7 cellular contexts compared by ENCODE assay signal in the genomic region with DNA sequence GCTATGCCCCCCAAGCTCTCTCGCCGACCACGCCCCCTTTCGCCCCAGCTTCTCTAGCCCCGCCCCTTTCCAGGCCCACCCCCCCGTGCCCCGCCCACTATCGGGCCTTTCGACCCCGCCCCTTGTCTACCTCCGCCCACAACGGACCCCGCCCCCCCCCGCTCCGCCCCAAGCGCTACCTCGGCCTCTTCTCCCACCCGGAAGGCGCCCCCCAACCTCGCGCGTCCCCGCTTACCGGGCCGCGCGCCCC. TPM values are rescaled to one million over a fixed set of nuclear protein-coding genes. Genes with fewer than 3 reads are reported as not detected.
DNase-seq lines count a peak whose midpoint lies in the region; ATAC-seq and TF ChIP-seq lines count a peak whose summit lies in the region.

No MANE protein-coding gene starts in this region.

- H3K4me3 Mint-ChIP-seq in activated CD4-positive, alpha-beta memory T cell treated with anti-CD3 and anti-CD28 coated beads, Interleukin-2, amount 10 ng/mL, durations not matched to agents 7 days and 5 days = peak overlapping the region; percentile 87

- POLR2A ChIA-PET in HEK293 (lab: Yijun Ruan, JAX) = interaction anchor here (0.6 to 3.3 kb wide), 31 partner anchors 9 to 1652 kb away, joined by 3 to 57 read pairs (median 5); partner anchors contain the start of genes B3GALT4, CSNK2B, CUTA and KIFC1
- POLR2A ChIA-PET in activated CD4-positive, alpha-beta memory T cell treated with anti-CD3 and anti-CD28 coated beads, Interleukin-2, amount 10 ng/mL, durations not matched to agents 7 days and 5 days (lab: Charles Lee) = interaction anchor here (0.6 to 2.8 kb wide), 12 partner anchors 28 to 394 kb away, joined by 3 to 14 read pairs (median 4); partner anchors contain the start of genes B3GALT4, KIFC1, PFDN6 and RPS18

- CTCF ChIA-PET in HEK293 (lab: Yijun Ruan, JAX) = interaction anchor here (0.7 to 2.9 kb wide), 6 partner anchors 16 to 90 kb away, joined by 4 to 21 read pairs (median 8); partner anchors contain the start of gene RGL2
- CTCF ChIA-PET in activated CD4-positive, alpha-beta memory T cell treated with anti-CD3 and anti-CD28 coated beads, Interleukin-2, amount 10 ng/mL, durations not matched to agents 7 days and 5 days (lab: Charles Lee) = interaction anchor here (0.6 to 2.4 kb wide), 11 partner anchors 16 to 113 kb away, joined by 3 to 16 read pairs (median 4); partner anchors contain the start of gene B3GALT4

- H3K4me1 Mint-ChIP-seq in activated CD4-positive, alpha-beta memory T cell treated with anti-CD3 and anti-CD28 coated beads, Interleukin-2, amount 10 ng/mL, durations not matched to agents 7 days and 5 days = peaks cover 82% of the 10 kb centered on the region

- H3K9ac ChIP-seq in rectal smooth muscle tissue (ENCODE audit: low read length) = no peak overlapping the region

- H3K4me3 ChIP-seq in HEK293 (ENCODE audit: low read depth, low read length) (peak overlapping the region; percentile 58), cardiac muscle cell (peak overlapping the region; percentile 58), rectal smooth muscle tissue (ENCODE audit: low read length) (peak overlapping the region; percentile 56)

- ATAC-seq in GM18861 (IDR thresholded peaks at IDR 0.05; ENCODE audit: unreplicated experiment) = no peak

- TF ChIP-seq CTCF in HEK293 (tag by site-specific recombination; IDR thresholded peaks at IDR 0.05) (no peak), cardiac muscle cell (IDR thresholded peaks at IDR 0.05; ENCODE audit: low read depth, low read length) (no peak)

- H3K9me3 Mint-ChIP-seq in activated CD4-positive, alpha-beta memory T cell treated with anti-CD3 and anti-CD28 coated beads, Interleukin-2, amount 10 ng/mL, durations not matched to agents 7 days and 5 days = no peaks in the 10 kb centered on the region

- no peak for DNase-seq in activated CD4-positive, alpha-beta memory T cell treated with anti-CD3 and anti-CD28 coated beads, Interleukin-2, amount 10 ng/mL, durations not matched to agents 7 days and 5 days
- DNase-seq in cardiac muscle cell (ENCODE audit: low read depth in 1 of 2, low spot score in 1 of 2) (no peak), NCI-H446 treated with DMSO at 0.1 percent for 48 hours (lab: John Stamatoyannopoulos, UW) (no peak), RPMI8226 (no peak)

- H3K36me3 ChIP-seq in HEK293 (ENCODE audit: control insufficient read depth in 2 of 2, insufficient read depth in 1 of 2, low read length in 2 of 2) = peaks cover 14 to 41% of the 10 kb centered on the region in 2 experiments
- peaks cover 21% of the 10 kb centered on the region for H3K36me3 ChIP-seq in cardiac muscle cell
- H3K36me3 ChIP-seq in rectal smooth muscle tissue (ENCODE audit: control insufficient read depth, insufficient read depth, low read length) = peaks cover 17% of the 10 kb centered on the region

- peaks cover 75% of the 10 kb centered on the region for H3K36me3 Mint-ChIP-seq in activated CD4-positive, alpha-beta memory T cell treated with anti-CD3 and anti-CD28 coated beads, Interleukin-2, amount 10 ng/mL, durations not matched to agents 7 days and 5 days (ENCODE audit: low read depth)

- H3K27me3 Mint-ChIP-seq in activated CD4-positive, alpha-beta memory T cell treated with anti-CD3 and anti-CD28 coated beads, Interleukin-2, amount 10 ng/mL, durations not matched to agents 7 days and 5 days = no peaks in the 10 kb centered on the region

- H3K27me3 ChIP-seq in cardiac muscle cell = no peaks in the 10 kb centered on the region
- H3K27me3 ChIP-seq in rectal smooth muscle tissue (ENCODE audit: control insufficient read depth, insufficient read depth, low read length) = no peaks in the 10 kb centered on the region

- peaks cover 25% of the 10 kb centered on the region for H3K4me1 ChIP-seq in HEK293 (ENCODE audit: control insufficient read depth, insufficient read depth, low read length)
- peaks cover 8% of the 10 kb centered on the region for H3K4me1 ChIP-seq in cardiac muscle cell (ENCODE audit: low read depth)
- H3K4me1 ChIP-seq in rectal smooth muscle tissue (ENCODE audit: control insufficient read depth, insufficient read depth, low read length) = peaks cover 13% of the 10 kb centered on the region

- no peaks in the 10 kb centered on the region for H3K9me3 ChIP-seq in HEK293 (ENCODE audit: control insufficient read depth, insufficient read depth, low read depth, low read length)
- no peaks in the 10 kb centered on the region for H3K9me3 ChIP-seq in cardiac muscle cell (ENCODE audit: low read depth)

- no peak overlapping the region for H3K27ac ChIP-seq in HEK293 (ENCODE audit: extremely low read depth, low read depth, low read length)
- peak overlapping the region; percentile 85 for H3K27ac ChIP-seq in cardiac muscle cell
- peak overlapping the region; percentile 87 for H3K27ac ChIP-seq in rectal smooth muscle tissue (ENCODE audit: low read depth, low read length)

- H3K27ac Mint-ChIP-seq in activated CD4-positive, alpha-beta memory T cell treated with anti-CD3 and anti-CD28 coated beads, Interleukin-2, amount 10 ng/mL, durations not matched to agents 7 days and 5 days = peak overlapping the region; percentile 55

TF ChIP-seq in HEK293, 187 proteins besides CTCF, POLR2A, EP300 and RAD21 (continues in another document):
- no peak for TF ChIP-seq ZNF391 (tag by site-specific recombination; IDR thresholded peaks at IDR 0.05; ENCODE audit: borderline replicate concordance, low read depth)
- TF ChIP-seq HIC1 (tag by site-specific recombination; IDR thresholded peaks at IDR 0.05) = no peak
- no peak for TF ChIP-seq ZBTB48 (tag by site-specific recombination; IDR thresholded peaks at IDR 0.05)
- no peak for TF ChIP-seq ZNF777 (tag by site-specific recombination; IDR thresholded peaks at IDR 0.05; ENCODE audit: borderline replicate concordance)
- TF ChIP-seq ZNF184 (tag by site-specific recombination; IDR thresholded peaks at IDR 0.05) = no peak
- no peak for TF ChIP-seq ZBTB21 (tag by site-specific recombination; IDR thresholded peaks at IDR 0.05)
- no peak for TF ChIP-seq ZNF2 (tag by site-specific recombination; IDR thresholded peaks at IDR 0.05)
- TF ChIP-seq EGR2 (tag by site-specific recombination; IDR thresholded peaks at IDR 0.05; ENCODE audit: low read depth) = no peak
- no peak for TF ChIP-seq SETDB1 (IDR thresholded peaks at IDR 0.05; ENCODE audit: insufficient read length, low read length)
- no peak for TF ChIP-seq BCL6B (tag by site-specific recombination; IDR thresholded peaks at IDR 0.05)

RNA-seq across cellular contexts. Expression of gene ZBTB22, which starts 0.2 kb away (rescaled TPM):
- 10 to 100 TPM; 16.5 to 18.0 TPM for total RNA-seq in activated CD4-positive, alpha-beta memory T cell treated with anti-CD3 and anti-CD28 coated beads, Interleukin-2, amount 10 ng/mL, durations not matched to agents 7 days and 5 days
- total RNA-seq in cardiac muscle cell = 37.0 and 48.0 TPM in 2 replicates
- 29.1 and 40.7 TPM in 2 replicates for polyA plus RNA-seq in cardiac muscle cell

RNA-seq across cellular contexts. Expression of gene TAPBP, which starts 3.5 kb away (rescaled TPM):
- total RNA-seq in activated CD4-positive, alpha-beta memory T cell treated with anti-CD3 and anti-CD28 coated beads, Interleukin-2, amount 10 ng/mL, durations not matched to agents 7 days and 5 days = 100 to 1,000 TPM; 243 to 249 TPM
- 29.9 and 36.4 TPM in 2 replicates for total RNA-seq in cardiac muscle cell
- 30.8 and 39.2 TPM in 2 replicates for polyA plus RNA-seq in cardiac muscle cell

RNA-seq across cellular contexts. Expression of gene DAXX, which starts 5.4 kb away (rescaled TPM):
- 100 to 1,000 TPM in 1 of 2 experiments, 10 to 100 TPM in 1; 95.7 to 103 TPM for total RNA-seq in activated CD4-positive, alpha-beta memory T cell treated with anti-CD3 and anti-CD28 coated beads, Interleukin-2, amount 10 ng/mL, durations not matched to agents 7 days and 5 days
- total RNA-seq in cardiac muscle cell = 27.6 and 44.3 TPM in 2 replicates
- 38.7 and 39.9 TPM in 2 replicates for polyA plus RNA-seq in cardiac muscle cell

RNA-seq across cellular contexts. Expression of gene RGL2, which starts 18.6 kb away (rescaled TPM):
- total RNA-seq in activated CD4-positive, alpha-beta memory T cell treated with anti-CD3 and anti-CD28 coated beads, Interleukin-2, amount 10 ng/mL, durations not matched to agents 7 days and 5 days = 10 to 100 TPM; 44.3 to 45.1 TPM
- 61.8 and 89.8 TPM in 2 replicates for total RNA-seq in cardiac muscle cell
- polyA plus RNA-seq in cardiac muscle cell = 86.1 and 115 TPM in 2 replicates

RNA-seq across cellular contexts. Expression of gene PFDN6, which starts 27.9 kb away (rescaled TPM):
- 10 to 100 TPM; 63.5 to 65.0 TPM for total RNA-seq in activated CD4-positive, alpha-beta memory T cell treated with anti-CD3 and anti-CD28 coated beads, Interleukin-2, amount 10 ng/mL, durations not matched to agents 7 days and 5 days
- 72.8 and 95.3 TPM in 2 replicates for total RNA-seq in cardiac muscle cell
- polyA plus RNA-seq in cardiac muscle cell = 34.2 and 35.1 TPM in 2 replicates
